Comparison of ENCODE assay signal across 8 cellular contexts in genomic region chr3:71710906-71711494, GRCh38. TPM values are rescaled to one million over a fixed set of nuclear protein-coding genes. Genes with fewer than 3 reads are reported as not detected.
DNase-seq lines count a peak whose midpoint lies in the region; ATAC-seq, FAIRE-seq and TF ChIP-seq lines count a peak whose summit lies in the region.

No MANE protein-coding gene starts in this region.

- no peaks in the 10 kb centered on the region for H3K79me2 ChIP-seq in mesendoderm (ENCODE audit: control insufficient read depth, insufficient read depth, low read length)

- no peak overlapping the region for H2BK120ac ChIP-seq in mesendoderm (ENCODE audit: low read depth, low read length)

- DNase-seq in D721Med (ENCODE audit: insufficient read length, low spot score), result peak; percentile 40
- DNase-seq in OCI-M1 (lab: John Stamatoyannopoulos, UW), result peak; percentile 64
- peak; percentile 43 to 59 for DNase-seq in dermis microvascular lymphatic vessel endothelial cell (ENCODE audit: low read depth in 2 of 2)
- peak; percentile 72 for DNase-seq in mesendoderm
- no peak for DNase-seq in ecto neural progenitor cell (ENCODE audit: low spot score)
- DNase-seq in activated T-cell treated with anti-CD3 and anti-CD28 coated beads for 4 hours, result no peak

- H3K27ac ChIP-seq in mesendoderm (ENCODE audit: low read depth, low read length), result no peak overlapping the region

- peak; percentile 72 for FAIRE-seq in D721Med (lab: Jason Lieb, UNC)

- WGBS in mesendoderm (ENCODE audit: extremely low coverage, insufficient coverage, low lambda C conversion rate), result no CpG with 5 or more reads among the region's 1 CpG

- H3K23ac ChIP-seq in mesendoderm (ENCODE audit: low read length), result no peak overlapping the region

- H3K4me1 ChIP-seq in mesendoderm (ENCODE audit: control insufficient read depth, low read depth, low read length), result no peaks in the 10 kb centered on the region

- no peak overlapping the region for H2BK15ac ChIP-seq in mesendoderm (replicated peaks; ENCODE audit: low read depth)

- TF ChIP-seq CTCF in D721Med (IDR thresholded peaks at IDR 0.05; ENCODE audit: insufficient read depth, missing control alignments), result peak; percentile 85

- no peak overlapping the region for H2AK5ac ChIP-seq in mesendoderm (ENCODE audit: low read length)

- H3K4me2 ChIP-seq in mesendoderm (ENCODE audit: low read length), result no peak overlapping the region

- H3K56ac ChIP-seq in mesendoderm (ENCODE audit: low read length), result no peak overlapping the region

- H2BK5ac ChIP-seq in mesendoderm (ENCODE audit: low read length), result no peak overlapping the region

- H3K27me3 ChIP-seq in mesendoderm (ENCODE audit: insufficient read depth, low read length, poor library complexity), result no peaks in the 10 kb centered on the region

- ATAC-seq in GM19043 (IDR thresholded peaks at IDR 0.05; ENCODE audit: low read depth, unreplicated experiment), result peak; percentile 74
- peak; percentile 73 for ATAC-seq in HG03342 (IDR thresholded peaks at IDR 0.05; ENCODE audit: unreplicated experiment)

- H4K8ac ChIP-seq in mesendoderm (ENCODE audit: low read depth, low read length), result no peak overlapping the region

- no peaks in the 10 kb centered on the region for H3K36me3 ChIP-seq in mesendoderm (ENCODE audit: control insufficient read depth, insufficient read depth, low read length)

- no peak overlapping the region for H3K4me3 ChIP-seq in mesendoderm (ENCODE audit: low read length)

- H4K5ac ChIP-seq in mesendoderm (ENCODE audit: low read length), result no peak overlapping the region

- H3K79me1 ChIP-seq in mesendoderm (ENCODE audit: low read length), result no peaks in the 10 kb centered on the region

- H3K4ac ChIP-seq in mesendoderm (ENCODE audit: low read depth, low read length), result no peak overlapping the region

- no peak overlapping the region for H3K9ac ChIP-seq in mesendoderm (ENCODE audit: low read length)

- no peak overlapping the region for H3K18ac ChIP-seq in mesendoderm (ENCODE audit: low read length)

RNA-seq across cellular contexts. Expression of gene EIF4E3, which starts 14.2 kb away (rescaled TPM):
- total RNA-seq in dermis microvascular lymphatic vessel endothelial cell, result 1.5 and 3.3 TPM in 2 replicates
- polyA plus RNA-seq in mesendoderm (2013, experiment 1 of 2), result 9.6 TPM
- 10.4 TPM for polyA plus RNA-seq in mesendoderm (2013, experiment 2 of 2)

RNA-seq across cellular contexts. Expression of gene GPR27, which starts 42.7 kb away (rescaled TPM):
- not detected in 2 replicates for total RNA-seq in dermis microvascular lymphatic vessel endothelial cell
- 12.0 TPM for polyA plus RNA-seq in mesendoderm (2013, experiment 1 of 2)
- polyA plus RNA-seq in mesendoderm (2013, experiment 2 of 2), result 13.2 TPM

Comparison
In these comparisons a context has a peak if more than half of its experiments do, and no peak if none do; other contexts are left out.
1. DNase-seq: peak in D721Med (single experiment), OCI-M1 (single experiment), dermis microvascular lymphatic vessel endothelial cell (2 of 2) and mesendoderm (single experiment); none in ecto neural progenitor cell (single experiment) and activated T-cell treated with anti-CD3 and anti-CD28 coated beads for 4 hours (single experiment).